In the genomic region with DNA sequence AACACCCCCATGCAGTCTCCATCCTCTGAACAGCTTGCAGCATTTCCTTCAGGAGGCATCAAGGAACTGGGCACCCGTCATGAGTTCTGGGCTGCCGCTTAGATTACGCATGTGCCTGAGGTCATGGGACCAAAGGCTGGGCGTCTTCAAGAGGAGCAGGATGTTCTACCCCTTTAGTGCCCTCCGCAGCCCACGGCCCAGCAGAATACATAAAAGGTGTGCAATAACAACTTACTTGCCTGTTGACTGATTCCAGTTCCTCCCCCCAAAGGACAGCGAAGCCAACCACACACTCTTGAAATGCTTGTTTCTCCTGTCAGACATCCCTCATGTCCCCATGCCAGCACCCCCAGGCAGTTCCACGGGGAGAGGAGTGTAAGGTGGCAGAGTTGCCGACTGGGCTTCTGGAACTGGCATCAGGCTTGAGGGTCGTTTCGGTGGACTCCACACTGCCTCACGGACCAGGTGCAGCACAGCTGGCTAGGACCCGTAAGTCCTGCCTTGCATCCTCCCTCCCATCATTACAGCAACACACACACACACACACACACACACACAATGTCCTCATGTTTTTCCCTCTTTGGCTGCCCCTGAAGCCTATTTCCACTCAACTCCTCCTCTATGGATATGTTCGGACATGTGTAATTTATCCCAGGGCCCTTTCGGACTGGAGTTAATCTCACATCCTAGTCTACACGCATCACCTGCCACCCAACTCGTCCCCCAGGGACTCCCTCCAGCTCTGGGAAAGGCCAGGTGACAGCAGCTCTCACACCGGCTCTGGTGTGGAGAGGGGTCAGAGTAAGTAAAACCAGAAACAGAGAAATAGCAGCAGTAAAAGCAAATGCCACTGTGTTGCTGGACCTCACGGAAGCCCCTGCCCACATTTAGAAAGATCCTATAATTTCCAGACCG, we compare ENCODE assay signal across 16 cellular contexts.
DNase-seq lines count a peak whose midpoint lies in the region; ATAC-seq and TF ChIP-seq lines count a peak whose summit lies in the region.
"Had no signal": no experiment of that assay in that cellular context is flagged by ENCODE, and none has a peak within 500 bp of the region (broad histone marks: within the 10 kb centered on the region; RNA-seq: fewer than 3 reads in every experiment).

No MANE protein-coding gene starts in this region.

- no peaks in the 10 kb centered on the region for H3K27me3 ChIP-seq in BLaER1 treated with 17β-estradiol and CSF1 and Interleukin-3, amounts not matched to agents 10 nM and 100 nM
- H3K27me3 ChIP-seq in foreskin keratinocyte: peaks cover 9% of the 10 kb centered on the region

- peaks cover 57 to 96% (median 86%) of the 10 kb centered on the region in 10 experiments for H3K4me1 ChIP-seq in BLaER1 treated with 17β-estradiol and CSF1 and Interleukin-3, amounts not matched to agents 10 nM and 100 nM
- peaks cover 17% of the 10 kb centered on the region for H3K4me1 ChIP-seq in foreskin keratinocyte

- peak overlapping the region in 2 of 10 experiments; percentile 4 to 12; a peak in 1 of 20 replicates for H3K4me3 ChIP-seq in BLaER1 treated with 17β-estradiol and CSF1 and Interleukin-3, amounts not matched to agents 10 nM and 100 nM

- TF ChIP-seq CTCF in foreskin keratinocyte (conservative IDR thresholded peaks at IDR 0.05): no peak

- H3K4me2 ChIP-seq in BLaER1 treated with 17β-estradiol and CSF1 and Interleukin-3, amounts not matched to agents 10 nM and 100 nM: peak overlapping the region; percentile 68 to 91 (median 79)

- DNase-seq in T-helper 17 cell (no peak), naive B cell (peak; percentile 87), NCI-H2171 treated with DMSO at 0.1 percent for 48 hours (lab: John Stamatoyannopoulos, UW) (no peak), NCI-H146 (lab: John Stamatoyannopoulos, UW) (no peak), foreskin keratinocyte (no peak)
- DNase-seq: activated naive CD4-positive, alpha-beta T cell treated with anti-CD3 and anti-CD28 coated beads, Interleukin-2, amount 50 U/mL, for 16 hours; erythroblast; IMR-90; mesendoderm; NCI-H1436; NCI-H748 treated with DMSO at 0.1 percent for 48 hours; SHP77; stimulated activated CD4-positive, alpha-beta T cell treated with anti-CD3 and anti-CD28 coated beads, Interleukin-1b, Interleukin-23, amount 100 ng/mL, for 48 hours had no signal

- no peaks in the 10 kb centered on the region for H4K20me1 ChIP-seq in BLaER1 treated with 17β-estradiol and CSF1 and Interleukin-3, amounts not matched to agents 10 nM and 100 nM

- H3K4me3 Mint-ChIP-seq in T-helper 17 cell: no peak overlapping the region
- H3K4me3 Mint-ChIP-seq in naive B cell: peak overlapping the region; percentile 59 to 90 (median 85)

- H3K4me1 Mint-ChIP-seq in T-helper 17 cell (peaks cover 6% of the 10 kb centered on the region), naive B cell (peaks cover 92 to 96% (median 92%) of the 10 kb centered on the region in 3 donors)

- peaks cover 0 to 21% (median 18%) of the 10 kb centered on the region in 11 experiments; a peak in 15 of 22 replicates for H3K9me3 ChIP-seq in BLaER1 treated with 17β-estradiol and CSF1 and Interleukin-3, amounts not matched to agents 10 nM and 100 nM (replicated peaks in 1 of 11)
- no peaks in the 10 kb centered on the region for H3K9me3 ChIP-seq in T-helper 17 cell (ENCODE audit: control insufficient read depth, low read length, poor library complexity, severe bottlenecking)

- H3K27me3 Mint-ChIP-seq in T-helper 17 cell: peaks cover 37% of the 10 kb centered on the region
- no peaks in the 10 kb centered on the region for H3K27me3 Mint-ChIP-seq in naive B cell

- peak overlapping the region in 5 of 11 experiments; percentile 1 to 57 (median 40); a peak in 10 of 22 replicates for H3K9ac ChIP-seq in BLaER1 treated with 17β-estradiol and CSF1 and Interleukin-3, amounts not matched to agents 10 nM and 100 nM

- ATAC-seq in GM19463 (IDR thresholded peaks at IDR 0.05; ENCODE audit: unreplicated experiment) (peak; percentile 17), T-helper 17 cell (peak; percentile 47), naive B cell (ENCODE audit: low read depth in 2 of 2) (peak; percentile 56 to 62), HG03442 (IDR thresholded peaks at IDR 0.05; ENCODE audit: unreplicated experiment) (no peak), foreskin keratinocyte (no peak)

- peak overlapping the region in 8 of 11 experiments; percentile 8 to 70 (median 58); a peak in 15 of 22 replicates for H3K27ac ChIP-seq in BLaER1 treated with 17β-estradiol and CSF1 and Interleukin-3, amounts not matched to agents 10 nM and 100 nM
- H3K27ac ChIP-seq in foreskin keratinocyte: no peak overlapping the region

- no peaks in the 10 kb centered on the region for H3K36me3 ChIP-seq in BLaER1 treated with 17β-estradiol and CSF1 and Interleukin-3, amounts not matched to agents 10 nM and 100 nM

- H3K36me3 Mint-ChIP-seq in T-helper 17 cell (ENCODE audit: low read depth) (peaks cover 4% of the 10 kb centered on the region), naive B cell (peaks cover 0 to 11% of the 10 kb centered on the region in 2 donors)

- peak overlapping the region; percentile 14 for H3K27ac Mint-ChIP-seq in T-helper 17 cell
- peak overlapping the region; percentile 98 to 100 (median 100) for H3K27ac Mint-ChIP-seq in naive B cell

- peaks cover 0 to 12% (median 8%) of the 10 kb centered on the region in 7 donors for H3K9me3 Mint-ChIP-seq in naive B cell

Comparison
In these comparisons a context has a peak if more than half of its experiments do, and no peak if none do; other contexts are left out.
1. ATAC-seq: peak in GM19463 (single experiment), T-helper 17 cell (single experiment) and naive B cell (2 of 2); none in HG03442 (single experiment) and foreskin keratinocyte (single experiment).